Comparison of ENCODE assay signal across 17 cellular contexts in genomic region chr6:167654389-167654788, GRCh38.
DNase-seq lines count a peak whose midpoint lies in the region; ATAC-seq and TF ChIP-seq lines count a peak whose summit lies in the region.
"Had no signal": no experiment of that assay in that cellular context is flagged by ENCODE, and none has a peak within 500 bp of the region (broad histone marks: within the 10 kb centered on the region; RNA-seq: fewer than 3 reads in every experiment).

No MANE protein-coding gene starts in this region.

- no peak overlapping the region for H3K4me3 ChIP-seq in CD8-positive, alpha-beta memory T cell (ENCODE audit: low read length)
- H3K4me3 ChIP-seq: BLaER1 had no signal

- H3K4me1 ChIP-seq in CD8-positive, alpha-beta memory T cell (ENCODE audit: insufficient read depth, low read length): no peaks in the 10 kb centered on the region
- H3K4me1 ChIP-seq: BE2C, Caco-2 had no signal

- H3K36me3 ChIP-seq in CD8-positive, alpha-beta memory T cell (ENCODE audit: insufficient read depth, low read length): no peaks in the 10 kb centered on the region
- H3K36me3 ChIP-seq: BE2C, BLaER1 had no signal

- H3K27ac ChIP-seq in CD8-positive, alpha-beta memory T cell (ENCODE audit: low read depth, low read length): no peak overlapping the region
- H3K27ac ChIP-seq: BLaER1 had no signal

- TF ChIP-seq CTCF in natural killer cell (IDR thresholded peaks at IDR 0.05): no peak

- intact Hi-C loops in natural killer cell (cut with micrococcal nuclease): no loop called here
- intact Hi-C loops in posterior vena cava (cut with DNase I): no loop called here

- H3K27me3 ChIP-seq in CD8-positive, alpha-beta memory T cell (ENCODE audit: insufficient read depth, low read length, poor library complexity, severe bottlenecking): no peaks in the 10 kb centered on the region
- H3K27me3 ChIP-seq: BE2C, BLaER1 had no signal

- no peak overlapping the region for H3K4me3 Mint-ChIP-seq in natural killer cell treated with Interleukin-12 subunit alpha and Interleukin-12 subunit beta and Interleukin-15 and Interleukin-18, amount 100 ng/mL, for 72 hours
- no peak overlapping the region for H3K4me3 Mint-ChIP-seq in natural killer cell
- H3K4me3 Mint-ChIP-seq in CD8-positive, alpha-beta memory T cell: no peak overlapping the region
- H3K4me3 Mint-ChIP-seq: CD14-positive monocyte; CD4-positive, alpha-beta memory T cell had no signal

- CTCF ChIA-PET in CD8-positive, alpha-beta memory T cell (lab: Charles Lee): no interaction called here

- H3K4me1 Mint-ChIP-seq in natural killer cell treated with Interleukin-12 subunit alpha and Interleukin-12 subunit beta and Interleukin-15 and Interleukin-18, amount 100 ng/mL, for 72 hours (ENCODE audit: low read depth in 2 of 2): no peaks in the 10 kb centered on the region
- H3K4me1 Mint-ChIP-seq in natural killer cell: no peaks in the 10 kb centered on the region
- no peaks in the 10 kb centered on the region for H3K4me1 Mint-ChIP-seq in CD8-positive, alpha-beta memory T cell
- H3K4me1 Mint-ChIP-seq: CD14-positive monocyte; CD4-positive, alpha-beta memory T cell; CD4-positive, CD25-positive, alpha-beta regulatory T cell had no signal

- H3K27ac Mint-ChIP-seq in natural killer cell treated with Interleukin-12 subunit alpha and Interleukin-12 subunit beta and Interleukin-15 and Interleukin-18, amount 100 ng/mL, for 72 hours: no peak overlapping the region
- no peak overlapping the region for H3K27ac Mint-ChIP-seq in natural killer cell
- no peak overlapping the region for H3K27ac Mint-ChIP-seq in CD8-positive, alpha-beta memory T cell
- H3K27ac Mint-ChIP-seq: CD4-positive, alpha-beta memory T cell had no signal

- peak; percentile 5 for DNase-seq in natural killer cell treated with Interleukin-12 subunit alpha and Interleukin-12 subunit beta and Interleukin-15 and Interleukin-18, amount 100 ng/mL, for 72 hours (ENCODE audit: low spot score)
- DNase-seq in natural killer cell (no peak), posterior vena cava (ENCODE audit: low spot score) (peak; percentile 1)
- no peak for DNase-seq in CD8-positive, alpha-beta memory T cell
- DNase-seq: 8988T; ACHN; BE2C; C1 segment of cervical spinal cord; Caco-2; Calu3; CD4-positive, alpha-beta memory T cell; CD4-positive, CD25-positive, alpha-beta regulatory T cell; DMS79 treated with DMSO at 0.1 percent for 48 hours; GF-D8 had no signal

- POLR2A ChIA-PET in CD8-positive, alpha-beta memory T cell (lab: Charles Lee): no interaction called here

- no peaks in the 10 kb centered on the region for H3K9me3 Mint-ChIP-seq in natural killer cell treated with Interleukin-12 subunit alpha and Interleukin-12 subunit beta and Interleukin-15 and Interleukin-18, amount 100 ng/mL, for 72 hours
- no peaks in the 10 kb centered on the region for H3K9me3 Mint-ChIP-seq in natural killer cell
- H3K9me3 Mint-ChIP-seq in CD8-positive, alpha-beta memory T cell: no peaks in the 10 kb centered on the region

- H3K9me3 ChIP-seq in CD8-positive, alpha-beta memory T cell (ENCODE audit: low read length): no peaks in the 10 kb centered on the region
- H3K9me3 ChIP-seq: BE2C, Caco-2 had no signal

- ATAC-seq in natural killer cell treated with Interleukin-12 subunit alpha and Interleukin-12 subunit beta and Interleukin-15 and Interleukin-18, amount 100 ng/mL, for 72 hours: no peak
- ATAC-seq in natural killer cell (no peak), HG03571 (IDR thresholded peaks at IDR 0.05; ENCODE audit: unreplicated experiment) (no peak)

- H3K27me3 Mint-ChIP-seq in natural killer cell treated with Interleukin-12 subunit alpha and Interleukin-12 subunit beta and Interleukin-15 and Interleukin-18, amount 100 ng/mL, for 72 hours: no peaks in the 10 kb centered on the region
- H3K27me3 Mint-ChIP-seq in natural killer cell (ENCODE audit: low read depth in 2 of 2): no peaks in the 10 kb centered on the region
- peaks cover 0 to 2% of the 10 kb centered on the region in 2 donors for H3K27me3 Mint-ChIP-seq in CD8-positive, alpha-beta memory T cell
- H3K27me3 Mint-ChIP-seq: CD4-positive, CD25-positive, alpha-beta regulatory T cell had no signal

- no peaks in the 10 kb centered on the region for H3K36me3 Mint-ChIP-seq in natural killer cell treated with Interleukin-12 subunit alpha and Interleukin-12 subunit beta and Interleukin-15 and Interleukin-18, amount 100 ng/mL, for 72 hours
- H3K36me3 Mint-ChIP-seq in natural killer cell: no peaks in the 10 kb centered on the region
- no peaks in the 10 kb centered on the region for H3K36me3 Mint-ChIP-seq in CD8-positive, alpha-beta memory T cell
- H3K36me3 Mint-ChIP-seq: CD14-positive monocyte; CD4-positive, alpha-beta memory T cell; CD4-positive, CD25-positive, alpha-beta regulatory T cell had no signal

Comparison
In these comparisons a context has a peak if more than half of its experiments do, and no peak if none do; other contexts are left out.
1. DNase-seq: peak in natural killer cell treated with Interleukin-12 subunit alpha and Interleukin-12 subunit beta and Interleukin-15 and Interleukin-18, amount 100 ng/mL, for 72 hours (single experiment) and posterior vena cava (single experiment); none in natural killer cell (single experiment) and CD8-positive, alpha-beta memory T cell (0 of 5).